In genomic region chr2:96315005-96315399, GRCh38 we compare ENCODE assay signal across 18 cellular contexts. TPM values are rescaled to one million over a fixed set of nuclear protein-coding genes. Genes with fewer than 3 reads are reported as not detected.
A peak's percentile ranks its signal among the peaks of the same experiment; 100 is the strongest.
DNase-seq lines count a peak whose midpoint lies in the region; ATAC-seq and TF ChIP-seq lines count a peak whose summit lies in the region.
"Had no signal": no experiment of that assay in that cellular context is flagged by ENCODE, and none has a peak within 500 bp of the region (broad histone marks: within the 10 kb centered on the region; RNA-seq: fewer than 3 reads in every experiment).

No MANE protein-coding gene starts in this region.

- no peaks in the 10 kb centered on the region for H3K27me3 ChIP-seq in IMR-90 (ENCODE audit: control insufficient read depth, insufficient read depth, low read length)
- H3K27me3 ChIP-seq in neuron (ENCODE audit: insufficient read depth, low read length) = no peaks in the 10 kb centered on the region
- no peaks in the 10 kb centered on the region for H3K27me3 ChIP-seq in mesendoderm (ENCODE audit: insufficient read depth, low read length, poor library complexity)
- H3K27me3 ChIP-seq: upper lobe of left lung had no signal

- H3K27ac Mint-ChIP-seq in T-helper 2 cell treated with Interferon-gamma antibody and Interleukin-4, amounts not matched to agents 5 μg/mL and 100 μg/mL, for 36 hours = peak overlapping the region; percentile 90
- peak overlapping the region in 3 of 5 experiments; percentile 84 to 93 (median 84) for H3K27ac Mint-ChIP-seq in brain

- peaks cover 43% of the 10 kb centered on the region for H3K4me1 Mint-ChIP-seq in T-helper 2 cell treated with Interferon-gamma antibody and Interleukin-4, amounts not matched to agents 5 μg/mL and 100 μg/mL, for 36 hours (ENCODE audit: low read depth)
- peaks cover 11% of the 10 kb centered on the region for H3K4me1 Mint-ChIP-seq in brain

- dilution Hi-C loops in IMR-90 (cut with HindIII; ENCODE audit: low sequenced_read_pairs, unreplicated experiment) = no loop called here

- no peak for DNase-seq in T-helper 2 cell treated with Interferon-gamma antibody and Interleukin-4, amounts not matched to agents 5 μg/mL and 100 μg/mL, for 36 hours (ENCODE audit: low spot score)
- DNase-seq in T-helper 2 cell = no peak
- no peak for DNase-seq in IMR-90
- no peak for DNase-seq in mesendoderm
- no peak for DNase-seq in SKM-1 treated with dmso at 0.1 percent for 144 hours (lab: John Stamatoyannopoulos, UW; ENCODE audit: unreplicated experiment)
- DNase-seq: 8988T; effector CD8-positive, alpha-beta T cell; mucosa of descending colon; NCI-H1417 treated with DMSO at 0.1 percent for 48 hours; NCI-H2171 treated with DMSO at 0.1 percent for 48 hours; NCI-H774; posterior cingulate gyrus; upper lobe of left lung had no signal

- H2BK15ac ChIP-seq in IMR-90 (ENCODE audit: low read depth, low read length) (no peak overlapping the region), mesendoderm (replicated peaks; ENCODE audit: low read depth) (no peak overlapping the region)

- POLR2A ChIA-PET in IMR-90 (lab: Charles Lee; ENCODE audit: unreplicated experiment) = no interaction called here

- H3K4ac ChIP-seq in IMR-90 (ENCODE audit: low read depth, low read length) (peak overlapping the region; percentile 82), mesendoderm (ENCODE audit: low read depth, low read length) (no peak overlapping the region)

- CTCF ChIA-PET in IMR-90 (lab: Yijun Ruan, JAX) = no interaction called here

- H3K36me3 ChIP-seq in IMR-90 (ENCODE audit: control insufficient read depth, insufficient read depth, low read length) = no peaks in the 10 kb centered on the region
- no peaks in the 10 kb centered on the region for H3K36me3 ChIP-seq in neuron (ENCODE audit: insufficient read depth, low read length)
- no peaks in the 10 kb centered on the region for H3K36me3 ChIP-seq in mesendoderm (ENCODE audit: control insufficient read depth, insufficient read depth, low read length)
- H3K36me3 ChIP-seq: upper lobe of left lung had no signal

- H4K5ac ChIP-seq in IMR-90 (ENCODE audit: low read depth, low read length) = no peak overlapping the region
- no peak overlapping the region for H4K5ac ChIP-seq in mesendoderm (ENCODE audit: low read length)

- peaks cover 35% of the 10 kb centered on the region for H3K36me3 Mint-ChIP-seq in T-helper 2 cell treated with Interferon-gamma antibody and Interleukin-4, amounts not matched to agents 5 μg/mL and 100 μg/mL, for 36 hours (ENCODE audit: low read depth)
- H3K36me3 Mint-ChIP-seq in brain = no peaks in the 10 kb centered on the region

- H2AK5ac ChIP-seq in IMR-90 (ENCODE audit: low read depth, low read length) (peak overlapping the region; percentile 43; the same call in 1 of the 2 replicates), mesendoderm (ENCODE audit: low read length) (no peak overlapping the region)

- peak overlapping the region; percentile 82 for H2AK9ac ChIP-seq in IMR-90 (replicated peaks; ENCODE audit: low read depth, low read length, poor library complexity)

- H2AFZ ChIP-seq in IMR-90 (replicated peaks; ENCODE audit: low read length, poor library complexity) (peak overlapping the region; percentile 44), neuron (ENCODE audit: low read depth, low read length) (peak overlapping the region; percentile 80)

- peak overlapping the region; percentile 80 for H3K4me3 Mint-ChIP-seq in T-helper 2 cell treated with Interferon-gamma antibody and Interleukin-4, amounts not matched to agents 5 μg/mL and 100 μg/mL, for 36 hours
- H3K4me3 Mint-ChIP-seq in brain = no peak overlapping the region

- H3K18ac ChIP-seq in IMR-90 (ENCODE audit: low read depth, low read length) (no peak overlapping the region), mesendoderm (ENCODE audit: low read length) (no peak overlapping the region)

- no peaks in the 10 kb centered on the region for H4K20me1 ChIP-seq in IMR-90 (ENCODE audit: insufficient read depth, low read length)

- in situ Hi-C loops in IMR-90 (cut with MboI; ENCODE audit: low sequenced_read_pairs) = no loop called here

- ATAC-seq in IMR-90 (ENCODE audit: low read depth) = peak; percentile 38
- ATAC-seq in GM18870 (IDR thresholded peaks at IDR 0.05; ENCODE audit: unreplicated experiment) = no peak

- H3K23ac ChIP-seq in IMR-90 (ENCODE audit: low read depth, low read length) (no peak overlapping the region), mesendoderm (ENCODE audit: low read length) (no peak overlapping the region)

- no peaks in the 10 kb centered on the region for H3K79me2 ChIP-seq in mesendoderm (ENCODE audit: control insufficient read depth, insufficient read depth, low read length)

- BruUV-seq in IMR-90 (replicated peaks; lab: Mats Ljungman, UMichigan) = no TSS peak

- TF ChIP-seq CTCF in IMR-90 (conservative IDR thresholded peaks at IDR 0.05; ENCODE audit: low read depth, low read length) (no peak), brain (conservative IDR thresholded peaks at IDR 0.05) (no peak)

- intact Hi-C loops in IMR-90 (cut with micrococcal nuclease) = no loop called here

- H2BK5ac ChIP-seq in IMR-90 (ENCODE audit: low read depth, low read length, poor library complexity, severe bottlenecking) (no peak overlapping the region), mesendoderm (ENCODE audit: low read length) (no peak overlapping the region)

- H3K56ac ChIP-seq in IMR-90 (ENCODE audit: extremely low read depth, insufficient read depth, low read length) = no peak overlapping the region
- no peak overlapping the region for H3K56ac ChIP-seq in mesendoderm (ENCODE audit: low read length)

- H3K9me3 ChIP-seq in IMR-90 (ENCODE audit: control insufficient read depth, insufficient read depth, low read length) (no peaks in the 10 kb centered on the region), neuron (ENCODE audit: low read length) (no peaks in the 10 kb centered on the region)
- H3K9me3 ChIP-seq: mucosa of descending colon, upper lobe of left lung had no signal

- H2BK120ac ChIP-seq in IMR-90 (ENCODE audit: low read depth, low read length) = peak overlapping the region; percentile 86
- no peak overlapping the region for H2BK120ac ChIP-seq in mesendoderm (ENCODE audit: low read depth, low read length)

- WGBS in IMR-90 (ENCODE audit: extremely low coverage in 2 of 2, insufficient read length in 1 of 2), 2 experiments = no CpG with 5 or more reads among the region's 3 CpGs
- WGBS in mesendoderm (ENCODE audit: extremely low coverage, insufficient coverage, low lambda C conversion rate) = no CpG with 5 or more reads among the region's 3 CpGs

- TF ChIP-seq RAD21 in IMR-90 (IDR thresholded peaks at IDR 0.05; ENCODE audit: low read length) = no peak

- H3K4me2 ChIP-seq in IMR-90 (ENCODE audit: low read depth, low read length) (no peak overlapping the region), mesendoderm (ENCODE audit: low read length) (no peak overlapping the region)

- H4K8ac ChIP-seq in IMR-90 (ENCODE audit: low read depth in 2 of 2, low read length in 2 of 2) (peak overlapping the region in 1 of 2 experiments; percentile 44; a peak in 2 of 4 replicates), mesendoderm (ENCODE audit: low read depth, low read length) (no peak overlapping the region)

- peak overlapping the region; percentile 69 for H2BK20ac ChIP-seq in IMR-90 (ENCODE audit: low read depth, low read length)

- peaks cover 17% of the 10 kb centered on the region for H3K9me1 ChIP-seq in IMR-90 (ENCODE audit: insufficient read depth, low read length)

- H3K27me3 Mint-ChIP-seq in T-helper 2 cell treated with Interferon-gamma antibody and Interleukin-4, amounts not matched to agents 5 μg/mL and 100 μg/mL, for 36 hours (ENCODE audit: low read depth) = no peaks in the 10 kb centered on the region
- H3K27me3 Mint-ChIP-seq in brain = peaks cover 15% of the 10 kb centered on the region

- TF ChIP-seq POLR2A in IMR-90 (IDR thresholded peaks at IDR 0.05; ENCODE audit: low read depth, low read length) = no peak

- H3K14ac ChIP-seq in IMR-90 (replicated peaks; ENCODE audit: low read depth, low read length) = peak overlapping the region; percentile 62; the same call in 1 of the 2 replicates

- H3K79me1 ChIP-seq in IMR-90 (ENCODE audit: low read depth in 1 of 2, low read length in 2 of 2) (no peaks in the 10 kb centered on the region), mesendoderm (ENCODE audit: low read length) (no peaks in the 10 kb centered on the region)

- H3K9me3 Mint-ChIP-seq in T-helper 2 cell treated with Interferon-gamma antibody and Interleukin-4, amounts not matched to agents 5 μg/mL and 100 μg/mL, for 36 hours = no peaks in the 10 kb centered on the region
- peaks cover 0 to 2% (median 0%) of the 10 kb centered on the region in 5 experiments for H3K9me3 Mint-ChIP-seq in brain
- H3K9me3 Mint-ChIP-seq: activated naive CD4-positive, alpha-beta T cell treated with anti-CD3 and anti-CD28 coated beads, Interleukin-2, amount 50 U/mL, for 72 hours had no signal

- peak overlapping the region; percentile 42; the same call in 1 of the 2 replicates for H4K91ac ChIP-seq in IMR-90 (ENCODE audit: insufficient read depth, low read depth, low read length)

- H3K4me3 ChIP-seq in IMR-90 (ENCODE audit: insufficient read depth, low read depth, low read length) (no peak overlapping the region), neuron (ENCODE audit: low read length) (no peak overlapping the region), mesendoderm (ENCODE audit: low read length) (no peak overlapping the region)
- H3K4me3 ChIP-seq: mucosa of descending colon, SK-N-MC, upper lobe of left lung had no signal

- H3K9ac ChIP-seq in IMR-90 (ENCODE audit: low read depth, low read length) (no peak overlapping the region), mesendoderm (ENCODE audit: low read length) (no peak overlapping the region)

- H3K4me1 ChIP-seq in IMR-90 (ENCODE audit: control insufficient read depth, insufficient read depth, low read length) (peaks cover 12% of the 10 kb centered on the region), neuron (ENCODE audit: insufficient read depth, low read length) (peaks cover 13% of the 10 kb centered on the region), mesendoderm (ENCODE audit: control insufficient read depth, low read depth, low read length) (no peaks in the 10 kb centered on the region)
- H3K4me1 ChIP-seq: upper lobe of left lung had no signal

- no peak overlapping the region for H3K27ac ChIP-seq in IMR-90 (ENCODE audit: insufficient read depth, low read length)
- H3K27ac ChIP-seq in mesendoderm (ENCODE audit: low read depth, low read length) = no peak overlapping the region
- H3K27ac ChIP-seq: SK-N-MC, upper lobe of left lung had no signal

RNA-seq across cellular contexts. Expression of gene SNRNP200, which starts 9.7 kb away (rescaled TPM):
- 44.1 and 44.2 TPM in 2 replicates for total RNA-seq in IMR-90 (2012; rRNA removed)
- 108 TPM in 2 replicates for polyA plus RNA-seq in IMR-90 (2012; rRNA removed)
- polyA plus RNA-seq in IMR-90 (2012; cell fraction: cytosol; rRNA removed) = 51.0 and 82.3 TPM in 2 replicates
- 226 and 252 TPM in 2 replicates for polyA plus RNA-seq in IMR-90 (2012; cell fraction: nucleus; rRNA removed; ENCODE audit: low replicate concordance)
- 195 TPM for polyA plus RNA-seq in brain (ENCODE audit: insufficient read depth, low read depth, low replicate concordance)
- 91.0 TPM for polyA plus RNA-seq in mesendoderm (2013, experiment 1 of 2)
- 90.0 TPM for polyA plus RNA-seq in mesendoderm (2013, experiment 2 of 2)

RNA-seq across cellular contexts. Expression of gene ITPRIPL1, which starts 10.1 kb away (rescaled TPM):
- total RNA-seq in IMR-90 (2012; rRNA removed) = 1.1 and 1.4 TPM in 2 replicates
- polyA plus RNA-seq in IMR-90 (2012; rRNA removed) = 0.84 and 0.99 TPM in 2 replicates
- 0.96 and 1.4 TPM in 2 replicates for polyA plus RNA-seq in IMR-90 (2012; cell fraction: cytosol; rRNA removed)
- 0.28 and 0.47 TPM in 2 replicates for polyA plus RNA-seq in IMR-90 (2012; cell fraction: nucleus; rRNA removed; ENCODE audit: low replicate concordance)
- 5.4 TPM for polyA plus RNA-seq in brain (ENCODE audit: insufficient read depth, low read depth, low replicate concordance)
- 7.0 TPM for polyA plus RNA-seq in mesendoderm (2013, experiment 1 of 2)
- 6.6 TPM for polyA plus RNA-seq in mesendoderm (2013, experiment 2 of 2)

RNA-seq across cellular contexts. Expression of gene NCAPH, which starts 20.6 kb away (rescaled TPM):
- total RNA-seq in IMR-90 (2012; rRNA removed) = 16.7 and 17.7 TPM in 2 replicates
- 16.5 and 19.4 TPM in 2 replicates for polyA plus RNA-seq in IMR-90 (2012; rRNA removed)
- 4.6 and 7.8 TPM in 2 replicates for polyA plus RNA-seq in IMR-90 (2012; cell fraction: cytosol; rRNA removed)
- polyA plus RNA-seq in IMR-90 (2012; cell fraction: nucleus; rRNA removed; ENCODE audit: low replicate concordance) = 7.2 and 9.7 TPM in 2 replicates
- 23.3 TPM for polyA plus RNA-seq in brain (ENCODE audit: insufficient read depth, low read depth, low replicate concordance)
- 46.9 TPM for polyA plus RNA-seq in mesendoderm (2013, experiment 1 of 2)
- polyA plus RNA-seq in mesendoderm (2013, experiment 2 of 2) = 46.0 TPM

RNA-seq across cellular contexts. Expression of gene CIAO1, which starts 49.0 kb away (rescaled TPM):
- 85.5 and 94.3 TPM in 2 replicates for total RNA-seq in IMR-90 (2012; rRNA removed)
- polyA plus RNA-seq in IMR-90 (2012; rRNA removed) (78.8 and 81.1 TPM in 2 replicates), brain (ENCODE audit: insufficient read depth, low read depth, low replicate concordance) (58.6 TPM)
- 70.6 and 76.8 TPM in 2 replicates for polyA plus RNA-seq in IMR-90 (2012; cell fraction: cytosol; rRNA removed)
- polyA plus RNA-seq in IMR-90 (2012; cell fraction: nucleus; rRNA removed; ENCODE audit: low replicate concordance) = 68.9 and 97.1 TPM in 2 replicates
- polyA plus RNA-seq in mesendoderm (2013, experiment 1 of 2) = 40.2 TPM
- 40.3 TPM for polyA plus RNA-seq in mesendoderm (2013, experiment 2 of 2)

RNA-seq across cellular contexts. Expression of gene TMEM127, which starts 49.2 kb away (rescaled TPM):
- total RNA-seq in IMR-90 (2012; rRNA removed) = 20.0 and 35.7 TPM in 2 replicates
- polyA plus RNA-seq in IMR-90 (2012; rRNA removed) (47.6 and 52.2 TPM in 2 replicates), brain (ENCODE audit: insufficient read depth, low read depth, low replicate concordance) (52.5 TPM)
- polyA plus RNA-seq in IMR-90 (2012; cell fraction: cytosol; rRNA removed) = 15.4 and 45.4 TPM in 2 replicates
- 28.8 and 33.4 TPM in 2 replicates for polyA plus RNA-seq in IMR-90 (2012; cell fraction: nucleus; rRNA removed; ENCODE audit: low replicate concordance)
- 21.1 TPM for polyA plus RNA-seq in mesendoderm (2013, experiment 1 of 2)
- 22.5 TPM for polyA plus RNA-seq in mesendoderm (2013, experiment 2 of 2)
